23 cellular contexts compared by ENCODE assay signal in the genomic region with DNA sequence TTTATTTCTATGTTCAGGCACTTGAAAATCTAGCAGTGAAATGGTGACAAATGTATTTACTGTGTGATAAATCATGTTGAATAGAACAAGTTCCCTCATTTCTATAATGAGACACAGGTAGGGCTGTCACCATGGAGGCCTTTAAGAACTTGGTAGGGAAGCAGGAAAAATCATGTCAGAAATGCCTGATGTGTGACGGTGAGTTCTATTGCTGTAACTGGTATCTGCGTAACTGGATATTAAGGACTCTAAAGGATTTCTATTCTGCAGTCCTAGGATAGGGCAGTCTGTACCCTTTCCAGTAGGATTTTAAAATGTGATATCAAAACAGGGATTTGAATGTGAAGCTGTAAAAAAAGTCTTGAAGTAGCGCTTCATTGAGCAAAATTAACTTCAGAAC. TPM values are rescaled to one million over a fixed set of nuclear protein-coding genes. Genes with fewer than 3 reads are reported as not detected.
"Had no signal": no experiment of that assay in that cellular context is flagged by ENCODE, and none has a peak within 500 bp of the region (broad histone marks: within the 10 kb centered on the region; RNA-seq: fewer than 3 reads in every experiment).

No MANE protein-coding gene starts in this region.

- H3K9ac ChIP-seq: SK-N-SH had no signal

- H3K27ac ChIP-seq: brain microvascular endothelial cell, Peyer's patch, VCaP had no signal

- H3K4me1 ChIP-seq: Peyer's patch had no signal

- ATAC-seq: activated T-cell treated with anti-CD3 and anti-CD28 coated beads, Interleukin-2, amount 50 U/mL, for 4 hours had no signal

- H3K9me3 ChIP-seq: MG63, Peyer's patch, SK-N-SH had no signal

- H3K4me2 ChIP-seq: SK-N-SH had no signal

- H3K4me3 ChIP-seq: MG63, Peyer's patch had no signal

- H3K27me3 ChIP-seq: brain microvascular endothelial cell, MG63, Peyer's patch had no signal

- H3K36me3 ChIP-seq: brain microvascular endothelial cell, MG63, Peyer's patch had no signal

- DNase-seq: activated CD4-positive, alpha-beta memory T cell treated with anti-CD3 and anti-CD28 coated beads for 36 hours; activated CD4-positive, alpha-beta T cell treated with anti-CD3 and anti-CD28 coated beads, Interleukin-2, amount 10 ng/mL, durations not matched to agents 7 days and 5 days; activated CD4-positive, CD25-positive, alpha-beta regulatory T cell; activated CD8-positive, alpha-beta memory T cell treated with anti-CD3 and anti-CD28 coated beads for 24 hours; activated effector memory CD4-positive, alpha-beta T cell treated with anti-CD3 and anti-CD28 coated beads, Interleukin-2, amount 50 U/mL, for 16 hours; activated naive CD4-positive, alpha-beta T cell treated with Interleukin-2 at 50 U/mL for 16 hours; activated T-cell treated with anti-CD3 and anti-CD28 coated beads, Interleukin-2, amount 50 U/mL, for 4 hours; amygdala; brain microvascular endothelial cell; MG63; MV-4-11; NCI-H1092 treated with DMSO at 0.1 percent for 48 hours; NCI-H1417 treated with DMSO at 0.1 percent for 48 hours; NCI-H187; NCI-H2081; NCI-H446; NCI-H524; Peyer's patch; SIG-M5; SK-N-SH; T-helper 1 cell had no signal

RNA-seq across cellular contexts. Expression of a gene that starts 15.5 kb away (rescaled TPM):
- total RNA-seq: activated CD4-positive, alpha-beta T cell treated with anti-CD3 and anti-CD28 coated beads, Interleukin-2, amount 10 ng/mL, durations not matched to agents 7 days and 5 days; T-helper 2 cell treated with Interferon-gamma antibody and Interleukin-4, amounts not matched to agents 100 ng/mL and 5 ng/mL, for 36 hours had no signal
